In the genomic region with DNA sequence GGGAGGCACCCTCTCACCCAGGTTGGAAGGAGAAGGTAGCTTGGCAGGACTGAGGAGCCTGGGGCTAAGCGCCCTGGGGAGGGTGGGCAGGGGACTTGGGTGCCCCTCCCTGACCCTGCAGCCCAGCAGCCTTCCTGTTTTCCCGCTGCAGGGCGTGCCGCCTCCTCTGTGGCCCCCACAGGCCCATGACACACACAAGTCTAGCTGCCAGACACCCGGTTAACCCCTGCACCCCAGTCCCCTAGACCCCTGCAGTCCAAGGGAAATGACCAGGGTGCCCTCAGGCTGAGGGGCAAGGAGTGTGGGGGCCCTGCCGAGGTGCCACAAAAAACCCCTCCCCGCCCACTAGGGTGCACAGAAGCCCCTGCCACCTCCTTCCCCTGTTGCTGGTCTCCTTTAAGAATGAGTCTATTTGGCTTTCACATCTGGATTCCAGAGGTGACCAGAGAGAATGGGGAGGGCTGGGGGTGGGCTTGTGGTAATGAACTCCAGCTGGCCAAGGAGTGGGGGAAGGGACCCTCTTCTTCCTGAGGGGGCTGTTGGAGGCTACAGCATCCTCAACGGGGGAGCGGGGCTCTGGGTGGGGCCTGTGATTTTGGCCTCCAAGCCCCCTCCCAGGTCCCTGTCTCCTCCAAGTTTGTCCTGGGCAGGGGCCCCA, we compare ENCODE assay signal across 17 cellular contexts. TPM values are rescaled to one million over a fixed set of nuclear protein-coding genes. Genes with fewer than 3 reads are reported as not detected.
A peak's percentile ranks its signal among the peaks of the same experiment; 100 is the strongest.
DNase-seq lines count a peak whose midpoint lies in the region; ATAC-seq, FAIRE-seq and TF ChIP-seq lines count a peak whose summit lies in the region.
"Had no signal": no experiment of that assay in that cellular context is flagged by ENCODE, and none has a peak within 500 bp of the region (broad histone marks: within the 10 kb centered on the region; RNA-seq: fewer than 3 reads in every experiment).

No MANE protein-coding gene starts in this region.

- H3K27me3 Mint-ChIP-seq in astrocyte (ENCODE audit: low read depth, unreplicated experiment), result no peaks in the 10 kb centered on the region

- H2AFZ ChIP-seq in astrocyte (ENCODE audit: low read depth, low read length), result no peak overlapping the region

- H3K9me3 ChIP-seq in astrocyte (ENCODE audit: insufficient read depth, low read depth, low read length), result no peaks in the 10 kb centered on the region
- no peaks in the 10 kb centered on the region for H3K9me3 ChIP-seq in gastroesophageal sphincter
- no peaks in the 10 kb centered on the region for H3K9me3 ChIP-seq in pancreas
- no peaks in the 10 kb centered on the region for H3K9me3 ChIP-seq in aorta (ENCODE audit: control insufficient read depth, low read length)

- H3K4me3 ChIP-seq in astrocyte (ENCODE audit: insufficient read depth, low read depth, low read length), result no peak overlapping the region
- H3K4me3 ChIP-seq in gastroesophageal sphincter, result peak overlapping the region in 1 of 2 donors; percentile 45
- H3K4me3 ChIP-seq in pancreas, result no peak overlapping the region
- no peak overlapping the region for H3K4me3 ChIP-seq in aorta (ENCODE audit: low read length in 2 of 2)

- H4K20me1 ChIP-seq in astrocyte (ENCODE audit: insufficient read depth, low read length), result no peaks in the 10 kb centered on the region

- TF ChIP-seq CTCF in astrocyte (IDR thresholded peaks at IDR 0.05; ENCODE audit: insufficient read depth, low read depth, low read length), result no peak
- no peak for TF ChIP-seq CTCF in gastroesophageal sphincter (IDR thresholded peaks at IDR 0.05)
- TF ChIP-seq CTCF in pancreas (IDR thresholded peaks at IDR 0.05), result no peak

- no peaks in the 10 kb centered on the region for H3K9me3 Mint-ChIP-seq in astrocyte (ENCODE audit: unreplicated experiment)
- H3K9me3 Mint-ChIP-seq: CD4-positive, alpha-beta T cell; stimulated activated naive CD8-positive, alpha-beta T cell treated with anti-CD3 and anti-CD28 coated beads, Interleukin-15, amount 100 ng/mL, for 72 hours had no signal

- FAIRE-seq in astrocyte (lab: Jason Lieb, UNC) (no peak), pancreas (lab: Jason Lieb, UNC) (no peak)

- H3K27ac ChIP-seq in astrocyte (ENCODE audit: low read depth, low read length), result no peak overlapping the region
- H3K27ac ChIP-seq in gastroesophageal sphincter, result peak overlapping the region in 3 of 4 donors; percentile 72 to 81 (median 73)
- peak overlapping the region in 1 of 4 donors; percentile 30 for H3K27ac ChIP-seq in pancreas
- no peak overlapping the region for H3K27ac ChIP-seq in aorta (ENCODE audit: low read depth in 1 of 2, low read length in 2 of 2)

- intact Hi-C loops in pancreas (cut with DNase I) (no loop called here), aorta (cut with DNase I) (no loop called here)

- H3K79me2 ChIP-seq in astrocyte (ENCODE audit: insufficient read depth, low read length), result no peaks in the 10 kb centered on the region

- H3K4me2 ChIP-seq in astrocyte (ENCODE audit: low read length), result peak overlapping the region; percentile 45

- no peak overlapping the region for H3K27ac Mint-ChIP-seq in astrocyte (ENCODE audit: unreplicated experiment)
- H3K27ac Mint-ChIP-seq: CD4-positive, alpha-beta T cell; stimulated activated naive CD8-positive, alpha-beta T cell treated with anti-CD3 and anti-CD28 coated beads, Interleukin-15, amount 100 ng/mL, for 72 hours had no signal

- peaks cover 31% of the 10 kb centered on the region for H3K4me1 ChIP-seq in astrocyte (ENCODE audit: insufficient read depth, low read length)
- peaks cover 0 to 21% (median 12%) of the 10 kb centered on the region in 3 donors for H3K4me1 ChIP-seq in gastroesophageal sphincter
- H3K4me1 ChIP-seq in pancreas, result no peaks in the 10 kb centered on the region
- H3K4me1 ChIP-seq in aorta (ENCODE audit: control insufficient read depth in 1 of 2, insufficient read depth in 2 of 2, low read length in 2 of 2), result no peaks in the 10 kb centered on the region

- no peak for TF ChIP-seq EP300 in gastroesophageal sphincter (IDR thresholded peaks at IDR 0.05)

- peaks cover 14% of the 10 kb centered on the region for H3K4me1 Mint-ChIP-seq in astrocyte (ENCODE audit: low read depth, unreplicated experiment)

- no peaks in the 10 kb centered on the region for H3K27me3 ChIP-seq in astrocyte (ENCODE audit: insufficient read depth, low read length)
- H3K27me3 ChIP-seq in gastroesophageal sphincter, result peaks cover 16% of the 10 kb centered on the region
- H3K27me3 ChIP-seq in pancreas, result no peaks in the 10 kb centered on the region
- H3K27me3 ChIP-seq in aorta (ENCODE audit: control insufficient read depth in 1 of 2, insufficient read depth in 2 of 2, low read length in 1 of 2), result no peaks in the 10 kb centered on the region

- no peak for TF ChIP-seq POLR2A in gastroesophageal sphincter (IDR thresholded peaks at IDR 0.05)

- no peak overlapping the region for H3K9ac ChIP-seq in astrocyte (ENCODE audit: low read length)

- 0% methylated on average over 1 to 3 of the region's 9 CpGs for WGBS in gastroesophageal sphincter (ENCODE audit: low coverage in 1 of 2), 2 donors
- 75 to 78% methylated on average over 7 to 9 of the region's 9 CpGs for WGBS in pancreas, 2 donors
- 60 to 69% methylated on average over 9 of the region's 9 CpGs for WGBS in aorta, 2 donors

- H3K36me3 Mint-ChIP-seq in astrocyte (ENCODE audit: low read depth, unreplicated experiment), result peaks cover 16% of the 10 kb centered on the region

- DNase-seq in astrocyte (ENCODE audit: low read depth), result no peak
- DNase-seq in pancreas, result peak in 2 of 6 donors; percentile 18 to 42
- DNase-seq in aorta, result peak in 1 of 2 donors; percentile 66
- DNase-seq in COLO668 (lab: John Stamatoyannopoulos, UW; ENCODE audit: unreplicated experiment), result no peak
- no peak for DNase-seq in activated gamma-delta T cell (lab: John Stamatoyannopoulos, UW)
- DNase-seq: activated CD4-positive, alpha-beta T cell treated with anti-CD3 and anti-CD28 coated beads for 4 hours; activated T-cell treated with anti-CD3 and anti-CD28 coated beads for 4 hours; CD4-positive, alpha-beta T cell; erythroblast; NCI-H1930; NCI-H69; RPMI8226; stimulated activated CD4-positive, alpha-beta T cell treated with anti-CD3 and anti-CD28 coated beads, Interleukin-12 subunit alpha, Interleukin-12 subunit beta, amount 100 ng/mL, for 4 hours; stimulated activated naive CD8-positive, alpha-beta T cell treated with anti-CD3 and anti-CD28 coated beads, Interleukin-15, amount 100 ng/mL, for 72 hours; T-helper 17 cell had no signal

- ATAC-seq in gastroesophageal sphincter, result peak; percentile 49
- ATAC-seq in pancreas, result peak in 3 of 4 donors; percentile 13 to 27 (median 16)
- ATAC-seq in aorta (ENCODE audit: low FRiP score), result peak; percentile 36
- no peak for ATAC-seq in GM18870 (IDR thresholded peaks at IDR 0.05; ENCODE audit: unreplicated experiment)
- ATAC-seq: T-helper 17 cell had no signal

- no peaks in the 10 kb centered on the region for H3K36me3 ChIP-seq in astrocyte (ENCODE audit: insufficient read depth, low read length)
- H3K36me3 ChIP-seq in gastroesophageal sphincter, result no peaks in the 10 kb centered on the region
- no peaks in the 10 kb centered on the region for H3K36me3 ChIP-seq in pancreas
- H3K36me3 ChIP-seq in aorta (ENCODE audit: control insufficient read depth in 1 of 2, insufficient read depth in 2 of 2, low read length in 1 of 2), result no peaks in the 10 kb centered on the region

- no peak overlapping the region for H3K4me3 Mint-ChIP-seq in astrocyte (ENCODE audit: unreplicated experiment)
- H3K4me3 Mint-ChIP-seq: CD4-positive, alpha-beta T cell; stimulated activated naive CD8-positive, alpha-beta T cell treated with anti-CD3 and anti-CD28 coated beads, Interleukin-15, amount 100 ng/mL, for 72 hours; T-helper 17 cell had no signal

RNA-seq across cellular contexts. Expression of gene GOLGA2, which starts 32.9 kb away (rescaled TPM):
- total RNA-seq in astrocyte (105 and 117 TPM in 2 replicates), gastroesophageal sphincter (100 to 1,000 TPM in 1 of 4 donors, 10 to 100 TPM in 3; 71.1 to 130 (median 83.1) TPM), pancreas (10 to 100 TPM; 37.9 to 64.0 (median 55.0) TPM), aorta (100 to 1,000 TPM; 163 to 172 TPM)
- polyA plus RNA-seq in pancreas (100 to 1,000 TPM in 1 of 2 donors, 10 to 100 TPM in 1; 97.0 to 105 TPM), aorta (100 to 1,000 TPM in 1 of 2 donors, 10 to 100 TPM in 1; 84.9 to 118 TPM)

RNA-seq across cellular contexts. Expression of gene SWI5, which starts 33.1 kb away (rescaled TPM):
- 29.2 and 30.8 TPM in 2 replicates for total RNA-seq in astrocyte
- 10 to 100 TPM; 18.2 to 27.5 (median 24.5) TPM for total RNA-seq in gastroesophageal sphincter
- 1 to 10 TPM; 6.3 to 9.6 (median 6.8) TPM for total RNA-seq in pancreas
- 10 to 100 TPM; 10.5 to 20.2 TPM for polyA plus RNA-seq in pancreas
- total RNA-seq in aorta, result 10 to 100 TPM; 12.2 to 22.1 TPM
- 10 to 100 TPM; 22.7 to 30.8 TPM for polyA plus RNA-seq in aorta

RNA-seq across cellular contexts. Expression of gene DNM1, which starts 39.8 kb away (rescaled TPM):
- 29.7 and 37.6 TPM in 2 replicates for total RNA-seq in astrocyte
- 10 to 100 TPM in 2 of 4 donors, 1 to 10 TPM in 2; 8.6 to 22.3 (median 14.4) TPM for total RNA-seq in gastroesophageal sphincter
- total RNA-seq in pancreas, result 10 to 100 TPM in 3 of 6 donors, 1 to 10 TPM in 3; 5.8 to 19.3 (median 10.0) TPM
- polyA plus RNA-seq in pancreas, result 10 to 100 TPM; 19.6 to 23.1 TPM
- total RNA-seq in aorta, result 100 to 1,000 TPM in 1 of 2 donors, 1 to 10 TPM in 1; 9.3 to 114 TPM
- 1 to 10 TPM in 1 of 2 donors, under 1 TPM in 1; 0.43 to 2.1 TPM for polyA plus RNA-seq in aorta

RNA-seq across cellular contexts. Expression of gene CIZ1, which starts 51.6 kb away (rescaled TPM):
- total RNA-seq in astrocyte (110 and 117 TPM in 2 replicates), gastroesophageal sphincter (10 to 100 TPM; 41.7 to 83.9 (median 58.1) TPM), pancreas (10 to 100 TPM; 66.1 to 87.9 (median 78.0) TPM), aorta (100 to 1,000 TPM in 1 of 2 donors, 10 to 100 TPM in 1; 82.3 to 117 TPM)
- polyA plus RNA-seq in pancreas (10 to 100 TPM; 56.5 to 80.1 TPM), aorta (10 to 100 TPM; 38.4 to 67.2 TPM)

Comparison
In these comparisons a context has a peak if more than half of its experiments do, and no peak if none do; other contexts are left out.
1. H3K27ac ChIP-seq: peak in gastroesophageal sphincter (3 of 4); none in astrocyte (single experiment) and aorta (0 of 2).